Comparison of ENCODE assay signal across 17 cellular contexts in the genomic region with DNA sequence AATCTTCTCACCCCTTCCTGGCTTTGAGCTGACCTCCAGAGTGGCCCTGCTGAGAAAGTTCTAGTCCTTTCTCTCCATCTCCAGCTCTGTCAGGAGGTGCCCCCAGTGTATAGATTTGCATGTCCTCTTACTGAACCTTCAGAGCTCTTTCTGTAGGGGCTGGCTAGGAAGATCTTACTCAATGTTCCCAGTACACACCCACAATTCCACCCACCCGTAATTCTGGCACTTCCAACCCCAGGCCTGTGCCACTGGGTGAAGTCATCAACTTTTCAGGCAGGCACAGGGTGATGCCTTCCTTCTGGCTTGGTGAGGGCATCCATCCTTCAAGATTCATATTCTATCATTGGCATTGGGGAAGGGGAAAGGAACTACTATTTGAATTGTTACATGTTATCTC.
"Had no signal": no experiment of that assay in that cellular context is flagged by ENCODE, and none has a peak within 500 bp of the region (broad histone marks: within the 10 kb centered on the region; RNA-seq: fewer than 3 reads in every experiment).

No MANE protein-coding gene starts in this region.

- H3K36me3 Mint-ChIP-seq: natural killer cell; stimulated activated naive B cell treated with anti-CD40 and anti-IgM and Interleukin-4, amounts not matched to agents 10 μg/mL and 1 μg/mL and 100 μg/mL, for 72 hours had no signal

- H3K4me3 ChIP-seq: esophagus muscularis mucosa, hepatocyte, right atrium auricular region, sigmoid colon, skin epidermis, testis, tibial nerve, upper lobe of right lung, vagina had no signal

- H3K9me3 ChIP-seq: esophagus muscularis mucosa, right atrium auricular region, sigmoid colon, testis, tibial nerve, upper lobe of right lung, vagina had no signal

- H3K27me3 ChIP-seq: esophagus muscularis mucosa, hepatocyte, right atrium auricular region, sigmoid colon, testis, tibial nerve, upper lobe of right lung, vagina had no signal

- H3K27ac Mint-ChIP-seq: effector memory CD8-positive, alpha-beta T cell; natural killer cell; stimulated activated naive B cell treated with anti-CD40 and anti-IgM and Interleukin-4, amounts not matched to agents 10 μg/mL and 1 μg/mL and 100 μg/mL, for 72 hours had no signal

- DNase-seq: effector memory CD8-positive, alpha-beta T cell; natural killer cell; posterior cingulate gyrus; sigmoid colon; stimulated activated CD4-positive, alpha-beta T cell treated with anti-CD3 and anti-CD28 coated beads, Interleukin-2, amount 100 ng/mL, for 24 hours; stimulated activated CD4-positive, alpha-beta T cell treated with anti-CD3 and anti-CD28 coated beads, Interleukin-4, amount 100 ng/mL, for 4 hours; stimulated activated naive B cell treated with anti-CD40 and anti-IgM and Interleukin-4, amounts not matched to agents 10 μg/mL and 1 μg/mL and 100 μg/mL, for 72 hours; testis; upper lobe of right lung had no signal

- H3K4me3 Mint-ChIP-seq: effector memory CD8-positive, alpha-beta T cell; natural killer cell; neural crest cell; stimulated activated naive B cell treated with anti-CD40 and anti-IgM and Interleukin-4, amounts not matched to agents 10 μg/mL and 1 μg/mL and 100 μg/mL, for 72 hours had no signal

- H3K4me1 Mint-ChIP-seq: natural killer cell; stimulated activated naive B cell treated with anti-CD40 and anti-IgM and Interleukin-4, amounts not matched to agents 10 μg/mL and 1 μg/mL and 100 μg/mL, for 72 hours had no signal

- H3K27ac ChIP-seq: epithelial cell of prostate, esophagus muscularis mucosa, hepatocyte, right atrium auricular region, sigmoid colon, skin epidermis, testis, tibial nerve, upper lobe of right lung, vagina had no signal

- ATAC-seq: effector memory CD8-positive, alpha-beta T cell; natural killer cell; stimulated activated naive B cell treated with anti-CD40 and anti-IgM and Interleukin-4, amounts not matched to agents 10 μg/mL and 1 μg/mL and 100 μg/mL, for 72 hours; upper lobe of right lung had no signal

- H3K4me1 ChIP-seq: esophagus muscularis mucosa, right atrium auricular region, sigmoid colon, testis, upper lobe of right lung, vagina had no signal

- H3K9me3 Mint-ChIP-seq: effector memory CD8-positive, alpha-beta T cell; natural killer cell; neural crest cell; stimulated activated naive B cell treated with anti-CD40 and anti-IgM and Interleukin-4, amounts not matched to agents 10 μg/mL and 1 μg/mL and 100 μg/mL, for 72 hours had no signal

- H3K36me3 ChIP-seq: esophagus muscularis mucosa, right atrium auricular region, sigmoid colon, tibial nerve, upper lobe of right lung, vagina had no signal
